15 cellular contexts compared by ENCODE assay signal in the genomic region with DNA sequence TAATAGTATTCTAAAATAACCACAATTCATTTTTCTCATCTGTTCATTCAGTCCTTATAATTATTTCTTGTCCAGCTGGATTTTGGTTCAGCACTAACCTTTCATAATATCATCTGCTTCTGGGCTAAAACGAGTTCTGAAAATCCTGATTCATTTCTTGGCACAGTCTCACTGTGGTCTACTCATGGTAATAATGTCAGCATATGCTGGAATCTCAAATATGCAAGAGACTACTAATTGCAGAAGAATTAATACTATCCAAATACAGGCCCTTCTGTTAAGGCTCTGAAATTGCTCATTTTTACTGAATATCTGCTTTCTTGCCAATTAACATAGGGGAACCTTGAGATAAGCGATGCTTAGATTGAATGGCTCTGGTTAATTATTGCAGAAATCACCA.
A peak's percentile ranks its signal among the peaks of the same experiment; 100 is the strongest.
DNase-seq lines count a peak whose midpoint lies in the region; ATAC-seq and TF ChIP-seq lines count a peak whose summit lies in the region.
"Had no signal": no experiment of that assay in that cellular context is flagged by ENCODE, and none has a peak within 500 bp of the region (broad histone marks: within the 10 kb centered on the region; RNA-seq: fewer than 3 reads in every experiment).

No MANE protein-coding gene starts in this region.

- TF ChIP-seq EP300 in gastroesophageal sphincter (IDR thresholded peaks at IDR 0.05): no peak

- DNase-seq in AG08395 (ENCODE audit: low spot score) (peak; percentile 10), HS-5 (ENCODE audit: low read depth) (peak; percentile 88), astrocyte of the spinal cord (ENCODE audit: low read depth, low spot score) (peak; percentile 85), glomerular visceral epithelial cell (ENCODE audit: extremely low spot score) (peak; percentile 62), head of caudate nucleus (no peak)
- no peak for DNase-seq in stimulated activated CD8-positive, alpha-beta memory T cell treated with anti-CD3 and anti-CD28 coated beads, Interleukin-4, amount 100 ng/mL, for 48 hours
- DNase-seq: activated naive CD4-positive, alpha-beta T cell; central memory CD4-positive, alpha-beta T cell; DND-41; mesendoderm; NCI-H2227 treated with DMSO at 0.1 percent for 48 hours; WERI-Rb-1 had no signal

- ATAC-seq in gastroesophageal sphincter (no peak), GM21786 (IDR thresholded peaks at IDR 0.05; ENCODE audit: unreplicated experiment) (no peak)

- H3K27me3 ChIP-seq in gastroesophageal sphincter: no peaks in the 10 kb centered on the region
- H3K27me3 ChIP-seq: neutrophil had no signal

- WGBS in gastroesophageal sphincter (ENCODE audit: low coverage in 1 of 2), 2 donors: 44 to 52% methylated on average over 2 of the region's 2 CpGs

- H3K4me3 ChIP-seq in astrocyte of the spinal cord (ENCODE audit: low read depth, low read length) (no peak overlapping the region), gastroesophageal sphincter (no peak overlapping the region)

- no peak overlapping the region for H3K27ac ChIP-seq in gastroesophageal sphincter
- H3K27ac ChIP-seq: neutrophil, WERI-Rb-1 had no signal

- no peak for TF ChIP-seq POLR2A in gastroesophageal sphincter (IDR thresholded peaks at IDR 0.05)

- TF ChIP-seq CTCF in astrocyte of the spinal cord (IDR thresholded peaks at IDR 0.05; ENCODE audit: low read depth, low read length) (no peak), gastroesophageal sphincter (IDR thresholded peaks at IDR 0.05) (no peak)

- no peaks in the 10 kb centered on the region for H3K9me3 ChIP-seq in gastroesophageal sphincter
- H3K9me3 ChIP-seq: neutrophil had no signal

- H3K4me1 ChIP-seq in gastroesophageal sphincter: no peaks in the 10 kb centered on the region

- intact Hi-C loops in head of caudate nucleus (cut with DNase I): no loop called here

- no peaks in the 10 kb centered on the region for H3K36me3 ChIP-seq in gastroesophageal sphincter
- H3K36me3 ChIP-seq: neutrophil, WERI-Rb-1 had no signal

- in situ Hi-C loops in astrocyte of the spinal cord (cut with HindIII; ENCODE audit: low sequenced_read_pairs): no loop called here

Comparison
In these comparisons a context has a peak if more than half of its experiments do, and no peak if none do; other contexts are left out.
1. DNase-seq: peak in AG08395 (single experiment), HS-5 (single experiment), astrocyte of the spinal cord (single experiment) and glomerular visceral epithelial cell (single experiment); none in head of caudate nucleus (0 of 42) and stimulated activated CD8-positive, alpha-beta memory T cell treated with anti-CD3 and anti-CD28 coated beads, Interleukin-4, amount 100 ng/mL, for 48 hours (single experiment).